Comparison of ENCODE assay signal across 17 cellular contexts in the genomic region with DNA sequence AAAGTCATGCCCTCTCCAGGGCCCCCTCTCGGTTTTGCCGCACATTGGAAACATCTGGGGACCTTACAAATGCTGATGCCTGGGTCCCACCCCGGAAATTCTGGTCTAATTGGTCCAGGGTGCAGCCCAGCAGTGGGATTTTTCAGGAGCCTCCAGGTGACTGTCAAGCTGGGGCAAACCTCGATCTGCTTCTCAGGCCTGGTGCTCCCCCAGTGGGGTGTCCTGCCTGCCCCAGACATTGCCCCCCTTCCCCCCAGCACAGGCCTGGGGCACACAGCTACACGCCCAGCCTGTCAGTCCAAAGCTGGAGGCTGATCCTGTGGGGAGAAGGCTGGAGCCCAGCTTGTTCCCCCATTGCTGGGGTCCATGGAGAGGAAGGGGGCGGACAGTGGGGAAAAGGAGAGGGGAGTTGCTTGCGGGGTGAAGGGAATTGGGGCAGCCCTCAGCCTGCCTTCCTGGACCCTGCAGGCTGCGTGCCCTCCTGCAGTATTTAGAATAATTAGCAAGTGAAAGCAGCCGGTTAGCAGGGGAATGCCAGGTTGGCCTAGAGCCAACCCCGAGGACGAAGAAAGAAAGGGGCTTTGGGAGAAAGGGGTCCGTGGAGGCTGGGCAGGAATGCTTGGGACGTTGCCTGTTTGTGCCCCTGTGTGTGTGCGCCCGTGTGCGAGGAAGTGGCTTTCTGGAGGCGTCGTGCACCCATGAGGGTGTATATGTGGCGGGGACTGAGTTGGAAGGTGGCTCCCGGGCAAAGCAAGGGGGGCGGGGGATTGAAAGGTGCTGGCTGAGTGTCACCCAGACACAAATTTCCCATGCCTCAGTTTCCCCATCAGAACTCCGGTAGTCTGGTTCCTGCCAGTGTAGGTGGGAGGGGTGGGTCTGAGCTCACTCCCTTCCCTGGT. TPM values are rescaled to one million over a fixed set of nuclear protein-coding genes. Genes with fewer than 3 reads are reported as not detected.
DNase-seq lines count a peak whose midpoint lies in the region; ATAC-seq and TF ChIP-seq lines count a peak whose summit lies in the region.
"Had no signal": no experiment of that assay in that cellular context is flagged by ENCODE, and none has a peak within 500 bp of the region (broad histone marks: within the 10 kb centered on the region; RNA-seq: fewer than 3 reads in every experiment).

No MANE protein-coding gene starts in this region.

- H3K36me3 Mint-ChIP-seq in activated naive CD4-positive, alpha-beta T cell treated with anti-CD3 and anti-CD28 coated beads for 36 hours (ENCODE audit: low read depth), result no peaks in the 10 kb centered on the region
- no peaks in the 10 kb centered on the region for H3K36me3 Mint-ChIP-seq in activated B cell treated with CpG ODN at 0.5 μM for 24 hours (ENCODE audit: low read depth)
- H3K36me3 Mint-ChIP-seq in stimulated activated effector memory CD8-positive, alpha-beta T cell treated with anti-CD3 and anti-CD28 coated beads, Interleukin-12 subunit alpha, Interleukin-12 subunit beta, amount 100 ng/mL, for 72 hours, result peaks cover 6% of the 10 kb centered on the region
- no peaks in the 10 kb centered on the region for H3K36me3 Mint-ChIP-seq in activated T-helper 2 cell treated with anti-CD3 and anti-CD28 coated beads, Interferon-gamma antibody, Interleukin-2, Interleukin-4, amounts not matched to agents 10 μg/mL and 5 μg/mL and 100 μg/mL, durations not matched to agents 14 hours and 24 hours and 36 hours (ENCODE audit: low read depth)

- CTCF ChIA-PET in activated naive CD4-positive, alpha-beta T cell treated with anti-CD3 and anti-CD28 coated beads for 36 hours (lab: Charles Lee), result interaction anchor here (0.6 to 1.2 kb wide), 3 partner anchors 63 to 201 kb away, joined by 3 to 9 read pairs (median 4); no protein-coding TSS in a partner anchor
- CTCF ChIA-PET in activated B cell treated with CpG ODN at 0.5 μM for 24 hours (lab: Charles Lee), result no interaction called here

- H3K4me1 Mint-ChIP-seq in activated naive CD4-positive, alpha-beta T cell treated with anti-CD3 and anti-CD28 coated beads for 36 hours (ENCODE audit: low read depth), result peaks cover 18% of the 10 kb centered on the region
- H3K4me1 Mint-ChIP-seq in activated B cell treated with CpG ODN at 0.5 μM for 24 hours, result peaks cover 5% of the 10 kb centered on the region
- peaks cover 19% of the 10 kb centered on the region for H3K4me1 Mint-ChIP-seq in stimulated activated effector memory CD8-positive, alpha-beta T cell treated with anti-CD3 and anti-CD28 coated beads, Interleukin-12 subunit alpha, Interleukin-12 subunit beta, amount 100 ng/mL, for 72 hours
- H3K4me1 Mint-ChIP-seq in activated T-helper 2 cell treated with anti-CD3 and anti-CD28 coated beads, Interferon-gamma antibody, Interleukin-2, Interleukin-4, amounts not matched to agents 10 μg/mL and 5 μg/mL and 100 μg/mL, durations not matched to agents 14 hours and 24 hours and 36 hours (ENCODE audit: low read depth), result peaks cover 6% of the 10 kb centered on the region

- POLR2A ChIA-PET in activated B cell treated with CpG ODN at 0.5 μM for 24 hours (lab: Charles Lee), result interaction anchor here (0.6 to 1.8 kb wide), 2 partner anchors 138 to 427 kb away, joined by 4 to 5 read pairs; no protein-coding TSS in a partner anchor

- intact Hi-C loops in activated naive CD4-positive, alpha-beta T cell treated with anti-CD3 and anti-CD28 coated beads for 36 hours (cut with micrococcal nuclease), result no loop called here
- intact Hi-C loops in activated B cell treated with CpG ODN at 0.5 μM for 24 hours (cut with micrococcal nuclease), result no loop called here
- intact Hi-C loops in activated T-helper 2 cell treated with anti-CD3 and anti-CD28 coated beads, Interferon-gamma antibody, Interleukin-2, Interleukin-4, amounts not matched to agents 10 μg/mL and 5 μg/mL and 100 μg/mL, durations not matched to agents 14 hours and 24 hours and 36 hours (cut with micrococcal nuclease), result no loop called here

- TF ChIP-seq CTCF in activated B cell treated with CpG ODN at 0.5 μM for 24 hours (IDR thresholded peaks at IDR 0.05), result no peak

- H3K4me3 ChIP-seq in iPS-11a (ENCODE audit: low read depth, low read length), result peak overlapping the region; percentile 4
- H3K4me3 ChIP-seq: breast epithelium, pancreas had no signal

- no peak overlapping the region for H3K27ac Mint-ChIP-seq in activated naive CD4-positive, alpha-beta T cell treated with anti-CD3 and anti-CD28 coated beads for 36 hours
- H3K27ac Mint-ChIP-seq in activated B cell treated with CpG ODN at 0.5 μM for 24 hours, result peak overlapping the region; percentile 30
- H3K27ac Mint-ChIP-seq in stimulated activated effector memory CD8-positive, alpha-beta T cell treated with anti-CD3 and anti-CD28 coated beads, Interleukin-12 subunit alpha, Interleukin-12 subunit beta, amount 100 ng/mL, for 72 hours, result no peak overlapping the region
- no peak overlapping the region for H3K27ac Mint-ChIP-seq in activated T-helper 2 cell treated with anti-CD3 and anti-CD28 coated beads, Interferon-gamma antibody, Interleukin-2, Interleukin-4, amounts not matched to agents 10 μg/mL and 5 μg/mL and 100 μg/mL, durations not matched to agents 14 hours and 24 hours and 36 hours

- H3K27me3 Mint-ChIP-seq in activated naive CD4-positive, alpha-beta T cell treated with anti-CD3 and anti-CD28 coated beads for 36 hours (ENCODE audit: low read depth), result peaks cover 2% of the 10 kb centered on the region
- peaks cover 13% of the 10 kb centered on the region for H3K27me3 Mint-ChIP-seq in activated B cell treated with CpG ODN at 0.5 μM for 24 hours
- peaks cover 5% of the 10 kb centered on the region for H3K27me3 Mint-ChIP-seq in activated T-helper 2 cell treated with anti-CD3 and anti-CD28 coated beads, Interferon-gamma antibody, Interleukin-2, Interleukin-4, amounts not matched to agents 10 μg/mL and 5 μg/mL and 100 μg/mL, durations not matched to agents 14 hours and 24 hours and 36 hours (ENCODE audit: low read depth)

- H3K9me3 Mint-ChIP-seq in activated naive CD4-positive, alpha-beta T cell treated with anti-CD3 and anti-CD28 coated beads for 36 hours, result no peaks in the 10 kb centered on the region
- H3K9me3 Mint-ChIP-seq in activated B cell treated with CpG ODN at 0.5 μM for 24 hours, result no peaks in the 10 kb centered on the region
- no peaks in the 10 kb centered on the region for H3K9me3 Mint-ChIP-seq in stimulated activated effector memory CD8-positive, alpha-beta T cell treated with anti-CD3 and anti-CD28 coated beads, Interleukin-12 subunit alpha, Interleukin-12 subunit beta, amount 100 ng/mL, for 72 hours
- H3K9me3 Mint-ChIP-seq in activated T-helper 2 cell treated with anti-CD3 and anti-CD28 coated beads, Interferon-gamma antibody, Interleukin-2, Interleukin-4, amounts not matched to agents 10 μg/mL and 5 μg/mL and 100 μg/mL, durations not matched to agents 14 hours and 24 hours and 36 hours, result no peaks in the 10 kb centered on the region

- DNase-seq in activated naive CD4-positive, alpha-beta T cell treated with anti-CD3 and anti-CD28 coated beads for 36 hours, result peak; percentile 23
- no peak for DNase-seq in activated naive CD4-positive, alpha-beta T cell treated with Interleukin-2 at 50 U/mL for 16 hours
- no peak for DNase-seq in activated B cell treated with CpG ODN at 0.5 μM for 24 hours
- no peak for DNase-seq in stimulated activated effector memory CD8-positive, alpha-beta T cell treated with anti-CD3 and anti-CD28 coated beads, Interleukin-12 subunit alpha, Interleukin-12 subunit beta, amount 100 ng/mL, for 72 hours (ENCODE audit: low spot score in 2 of 2)
- no peak for DNase-seq in AG08396 (ENCODE audit: low spot score)
- no peak for DNase-seq in activated T-helper 2 cell treated with anti-CD3 and anti-CD28 coated beads, Interferon-gamma antibody, Interleukin-2, Interleukin-4, amounts not matched to agents 10 μg/mL and 5 μg/mL and 100 μg/mL, durations not matched to agents 14 hours and 24 hours and 36 hours (ENCODE audit: low spot score)
- DNase-seq: activated T-cell treated with anti-CD3 and anti-CD28 coated beads, Interleukin-2, amount 50 U/mL, for 48 hours; HCEC 1CT; NCI-H1694; NCI-H524 treated with DMSO at 0.1 percent for 48 hours; small intestine had no signal

- ATAC-seq in activated B cell treated with CpG ODN at 0.5 μM for 24 hours (ENCODE audit: low read depth) (no peak), GM18858 (IDR thresholded peaks at IDR 0.05; ENCODE audit: unreplicated experiment) (no peak)
- peak; percentile 17 for ATAC-seq in stimulated activated effector memory CD8-positive, alpha-beta T cell treated with anti-CD3 and anti-CD28 coated beads, Interleukin-12 subunit alpha, Interleukin-12 subunit beta, amount 100 ng/mL, for 72 hours
- ATAC-seq: activated CD4-positive, CD25-positive, alpha-beta regulatory T cell treated with anti-CD3 and anti-CD28 coated beads, Interleukin-2, amount 50 U/mL, for 24 hours; pancreas had no signal

- peak overlapping the region; percentile 52 for H3K4me3 Mint-ChIP-seq in activated naive CD4-positive, alpha-beta T cell treated with anti-CD3 and anti-CD28 coated beads for 36 hours
- H3K4me3 Mint-ChIP-seq in activated B cell treated with CpG ODN at 0.5 μM for 24 hours, result no peak overlapping the region
- no peak overlapping the region for H3K4me3 Mint-ChIP-seq in stimulated activated effector memory CD8-positive, alpha-beta T cell treated with anti-CD3 and anti-CD28 coated beads, Interleukin-12 subunit alpha, Interleukin-12 subunit beta, amount 100 ng/mL, for 72 hours
- no peak overlapping the region for H3K4me3 Mint-ChIP-seq in activated T-helper 2 cell treated with anti-CD3 and anti-CD28 coated beads, Interferon-gamma antibody, Interleukin-2, Interleukin-4, amounts not matched to agents 10 μg/mL and 5 μg/mL and 100 μg/mL, durations not matched to agents 14 hours and 24 hours and 36 hours (ENCODE audit: low read depth)

RNA-seq across cellular contexts. Expression of a gene that starts 5.9 kb away (rescaled TPM):
- under 1 TPM; 0.60 to 0.84 TPM for total RNA-seq in activated naive CD4-positive, alpha-beta T cell treated with anti-CD3 and anti-CD28 coated beads for 36 hours
- total RNA-seq in activated B cell treated with CpG ODN at 0.5 μM for 24 hours, result 0.39 and 0.44 TPM in 2 replicates
- total RNA-seq in activated T-helper 2 cell treated with anti-CD3 and anti-CD28 coated beads, Interferon-gamma antibody, Interleukin-2, Interleukin-4, amounts not matched to agents 10 μg/mL and 5 μg/mL and 100 μg/mL, durations not matched to agents 14 hours and 24 hours and 36 hours, result 0.11 TPM in 2 replicates

RNA-seq across cellular contexts. Expression of a gene that starts 31.6 kb away (rescaled TPM):
- total RNA-seq in activated naive CD4-positive, alpha-beta T cell treated with anti-CD3 and anti-CD28 coated beads for 36 hours, result 10 to 100 TPM; 43.5 to 46.6 TPM
- total RNA-seq in activated B cell treated with CpG ODN at 0.5 μM for 24 hours, result 133 and 146 TPM in 2 replicates
- 103 and 110 TPM in 2 replicates for total RNA-seq in activated T-helper 2 cell treated with anti-CD3 and anti-CD28 coated beads, Interferon-gamma antibody, Interleukin-2, Interleukin-4, amounts not matched to agents 10 μg/mL and 5 μg/mL and 100 μg/mL, durations not matched to agents 14 hours and 24 hours and 36 hours

RNA-seq across cellular contexts. Expression of a gene that starts 56.2 kb away (rescaled TPM):
- total RNA-seq in activated naive CD4-positive, alpha-beta T cell treated with anti-CD3 and anti-CD28 coated beads for 36 hours, result 1 to 10 TPM; 6.4 to 6.5 TPM
- total RNA-seq in activated B cell treated with CpG ODN at 0.5 μM for 24 hours, result 0.34 and 0.67 TPM in 2 replicates
- 10.3 and 14.1 TPM in 2 replicates for total RNA-seq in activated T-helper 2 cell treated with anti-CD3 and anti-CD28 coated beads, Interferon-gamma antibody, Interleukin-2, Interleukin-4, amounts not matched to agents 10 μg/mL and 5 μg/mL and 100 μg/mL, durations not matched to agents 14 hours and 24 hours and 36 hours
- total RNA-seq: breast epithelium, mesenteric fat pad had no signal
